Comparison of ENCODE assay signal across 8 cellular contexts in the genomic region with DNA sequence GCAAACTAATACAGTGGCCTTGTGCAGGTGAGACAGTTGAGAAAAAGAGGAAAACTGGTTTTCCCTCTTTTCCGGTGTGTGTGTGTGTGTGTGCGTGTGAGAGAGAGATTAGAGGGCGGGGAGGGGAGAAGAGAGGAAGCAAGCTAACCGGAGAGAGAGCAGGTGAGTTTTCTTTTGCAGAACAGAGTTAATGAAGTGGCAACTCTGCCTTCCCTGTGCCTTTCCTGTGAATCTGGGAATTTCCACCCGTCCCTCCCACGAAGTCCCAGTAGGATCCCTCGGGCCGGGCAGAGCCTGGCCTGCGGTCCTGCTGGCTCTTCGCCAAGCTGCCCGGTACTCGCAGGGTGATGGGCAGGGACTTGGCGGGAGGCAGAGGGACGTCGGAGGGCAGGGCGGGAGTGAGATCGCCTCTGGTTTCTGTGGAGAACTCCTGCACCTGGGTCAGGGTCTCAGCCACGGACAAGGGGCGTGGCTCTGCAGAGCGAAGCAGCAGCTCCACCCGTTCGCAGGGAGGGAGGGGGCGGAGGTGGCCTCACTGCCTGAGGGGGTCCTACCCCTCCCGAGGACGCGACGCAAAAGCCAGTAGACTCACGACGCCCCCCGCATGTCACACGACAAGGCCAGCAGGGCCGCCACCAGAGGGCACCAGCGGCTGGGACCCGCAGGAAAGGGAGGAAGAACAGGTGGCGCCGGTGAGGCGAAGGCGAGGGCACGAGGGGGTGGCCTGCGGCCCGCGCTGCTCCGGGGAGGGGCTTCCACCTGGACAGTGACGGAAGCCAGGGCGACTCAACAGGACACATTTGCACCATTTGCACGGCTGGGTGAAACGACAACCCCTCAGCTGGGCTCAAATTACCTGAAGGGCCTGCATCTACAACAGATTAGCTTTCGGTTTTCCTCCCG. TPM values are rescaled to one million over a fixed set of nuclear protein-coding genes. Genes with fewer than 3 reads are reported as not detected.
A peak's percentile ranks its signal among the peaks of the same experiment; 100 is the strongest.
DNase-seq lines count a peak whose midpoint lies in the region; ATAC-seq and TF ChIP-seq lines count a peak whose summit lies in the region.

No MANE protein-coding gene starts in this region.

- peak; percentile 69 for ATAC-seq in HG03108 (IDR thresholded peaks at IDR 0.05; ENCODE audit: unreplicated experiment)
- ATAC-seq in naive B cell (ENCODE audit: low read depth in 2 of 2) = peak; percentile 88 to 91

- DNase-seq in DMS53 treated with DMSO at 0.1 percent for 48 hours (lab: John Stamatoyannopoulos, UW; ENCODE audit: unreplicated experiment) (peak; percentile 91), NCI-H774 (lab: John Stamatoyannopoulos, UW) (peak; percentile 89), erythroblast (lab: John Stamatoyannopoulos, UW) (peak; percentile 67 to 75), naive B cell (peak; percentile 75), DMS114 treated with DMSO at 0.1 percent for 48 hours (lab: John Stamatoyannopoulos, UW; ENCODE audit: unreplicated experiment) (no peak)
- DNase-seq in activated CD8-positive, alpha-beta memory T cell treated with anti-CD3 and anti-CD28 coated beads, Interleukin-2, amount 50 U/mL, for 4 hours = peak; percentile 80
- DNase-seq in stimulated activated naive CD4-positive, alpha-beta T cell (lab: John Stamatoyannopoulos, UW) = peak; percentile 25 to 65 (median 60)

- TF ChIP-seq POLR2A in erythroblast (IDR thresholded peaks at IDR 0.05; ENCODE audit: low read length) = no peak

- H3K27me3 Mint-ChIP-seq in naive B cell = peaks cover 0 to 5% (median 0%) of the 10 kb centered on the region in 3 donors

- peaks cover 0 to 12% (median 6%) of the 10 kb centered on the region in 7 donors for H3K9me3 Mint-ChIP-seq in naive B cell

- peak overlapping the region; percentile 81 to 94 (median 86) for H3K4me3 Mint-ChIP-seq in naive B cell

- no peaks in the 10 kb centered on the region for H3K36me3 Mint-ChIP-seq in naive B cell

- H3K27ac Mint-ChIP-seq in naive B cell = peak overlapping the region in 5 of 6 donors; percentile 61 to 92 (median 82)

- peaks cover 16 to 20% (median 19%) of the 10 kb centered on the region in 3 donors for H3K4me1 Mint-ChIP-seq in naive B cell

RNA-seq across cellular contexts. Expression of gene RNF182, which starts 51.2 kb away (rescaled TPM):
- polyA plus RNA-seq in naive B cell (ENCODE audit: low read depth in 6 of 6) = not detected

RNA-seq across cellular contexts. Expression of gene MCUR1, which starts 59.2 kb away (rescaled TPM):
- 10 to 100 TPM in 3 of 6 donors, 1 to 10 TPM in 3; 5.4 to 11.5 (median 9.8) TPM for polyA plus RNA-seq in naive B cell (ENCODE audit: low read depth in 6 of 6)
